19 cellular contexts compared by ENCODE assay signal in genomic region chr17:77679589-77679988, GRCh38.
"Had no signal": no experiment of that assay in that cellular context is flagged by ENCODE, and none has a peak within 500 bp of the region (broad histone marks: within the 10 kb centered on the region; RNA-seq: fewer than 3 reads in every experiment).

No MANE protein-coding gene starts in this region.

- ATAC-seq: activated CD8-positive, alpha-beta T cell treated with anti-CD3 and anti-CD28 coated beads, Interleukin-2, amount 10 ng/mL, durations not matched to agents 7 days and 5 days; mucosa of descending colon; sciatic nerve; stimulated activated naive B cell treated with anti-CD40 and anti-IgM and Interleukin-4, amounts not matched to agents 10 μg/mL and 1 μg/mL and 100 μg/mL, for 72 hours; T-cell had no signal

- H3K9me3 ChIP-seq: adrenal gland, ascending aorta, mucosa of descending colon had no signal

- H3K27me3 ChIP-seq: ascending aorta had no signal

- H3K4me1 ChIP-seq: adrenal gland, ascending aorta, parathyroid adenoma had no signal

- H3K36me3 ChIP-seq: adrenal gland, ascending aorta, WERI-Rb-1 had no signal

- H2AFZ ChIP-seq: parathyroid adenoma had no signal

- H3K79me2 ChIP-seq: parathyroid adenoma had no signal

- H3K9ac ChIP-seq: parathyroid adenoma had no signal

- H3K27ac ChIP-seq: adrenal gland, ascending aorta, parathyroid adenoma, WERI-Rb-1 had no signal

- DNase-seq: activated CD4-positive, alpha-beta T cell treated with anti-CD3 and anti-CD28 coated beads, Interleukin-2, amount 50 U/mL, for 1 hour; activated CD4-positive, CD25-positive, alpha-beta regulatory T cell treated with anti-CD3 and anti-CD28 coated beads, Interleukin-2, amount 50 U/mL, for 72 hours; activated CD8-positive, alpha-beta T cell treated with anti-CD3 and anti-CD28 coated beads, Interleukin-2, amount 10 ng/mL, durations not matched to agents 7 days and 5 days; activated naive CD4-positive, alpha-beta T cell; adrenal gland; mucosa of descending colon; nephron progenitor cell; nucleus accumbens; stimulated activated CD4-positive, alpha-beta T cell treated with anti-CD3 and anti-CD28 coated beads, Interleukin-2, amount 100 ng/mL, for 48 hours; stimulated activated CD8-positive, alpha-beta memory T cell treated with anti-CD3 and anti-CD28 coated beads, Interleukin-4, amount 100 ng/mL, for 48 hours; stimulated activated naive B cell treated with anti-CD40 and anti-IgM and Interleukin-4, amounts not matched to agents 10 μg/mL and 1 μg/mL and 100 μg/mL, for 72 hours; T-cell; trophoblast cell; WERI-Rb-1 had no signal

- FAIRE-seq: endometrium, TTC549 had no signal

- H3K4me3 ChIP-seq: adrenal gland, ascending aorta, mucosa of descending colon had no signal
